Comparison of ENCODE assay signal across 28 cellular contexts in the genomic region with DNA sequence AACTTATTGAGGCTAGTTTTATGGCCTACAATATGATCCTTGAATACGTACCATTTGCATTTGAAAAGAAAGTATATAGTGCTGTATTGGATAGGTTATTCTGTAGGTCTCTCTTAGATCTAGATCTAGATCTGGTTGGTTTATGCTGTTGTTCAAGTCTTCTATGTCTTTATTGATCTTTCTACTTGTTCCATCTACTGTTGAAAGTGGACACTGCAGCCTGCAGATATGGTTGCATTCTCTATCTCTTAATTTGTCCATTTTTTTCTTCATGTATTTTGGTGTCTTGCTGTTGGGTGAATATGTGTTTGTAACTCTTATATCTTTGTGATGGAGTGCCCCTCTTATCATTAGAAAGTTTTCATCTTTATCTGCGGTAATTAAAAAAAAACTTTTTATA.
DNase-seq lines count a peak whose midpoint lies in the region; FAIRE-seq and TF ChIP-seq lines count a peak whose summit lies in the region.
"Had no signal": no experiment of that assay in that cellular context is flagged by ENCODE, and none has a peak within 500 bp of the region (broad histone marks: within the 10 kb centered on the region; RNA-seq: fewer than 3 reads in every experiment).

No MANE protein-coding gene starts in this region.

- in situ Hi-C loops in KBM-7 (cut with MboI; ENCODE audit: low pct_unique_long_range_greater_than_20kb, low sequenced_read_pairs): no loop called here

- CTCF ChIA-PET in endothelial cell of umbilical vein (lab: Charles Lee): interaction anchor here (1.0 kb wide), 1 partner anchor 808 kb away, joined by 6 read pairs; no protein-coding TSS in a partner anchor

- H3K27ac ChIP-seq in 22Rv1 (no peak overlapping the region), endothelial cell of umbilical vein (ENCODE audit: insufficient read depth, low read depth, low read length) (no peak overlapping the region), WERI-Rb-1 (no peak overlapping the region)
- H3K27ac ChIP-seq: dorsolateral prefrontal cortex, psoas muscle, testis, vagina had no signal

- H2AFZ ChIP-seq in endothelial cell of umbilical vein (ENCODE audit: low read depth, low read length): no peak overlapping the region
- H2AFZ ChIP-seq: GM23338 had no signal

- intact Hi-C loops in endothelial cell of umbilical vein (cut with micrococcal nuclease): no loop called here

- no peaks in the 10 kb centered on the region for H3K4me1 ChIP-seq in endothelial cell of umbilical vein (ENCODE audit: control insufficient read depth, extremely low read depth, insufficient read depth, low read length)
- H3K4me1 ChIP-seq: psoas muscle, testis, vagina had no signal

- H3K4me3 ChIP-seq in endothelial cell of umbilical vein (replicated peaks in 1 of 3; ENCODE audit: insufficient read depth in 1 of 3, low read depth in 1 of 3, low read length in 3 of 3) (no peak overlapping the region), WERI-Rb-1 (ENCODE audit: low read depth, low read length) (no peak overlapping the region)
- H3K4me3 ChIP-seq: dorsolateral prefrontal cortex, GM23338, psoas muscle, testis, vagina had no signal

- H3K9ac ChIP-seq in endothelial cell of umbilical vein (replicated peaks; ENCODE audit: extremely low read depth, insufficient read depth, low read length): no peak overlapping the region

- H4K20me1 ChIP-seq in endothelial cell of umbilical vein (replicated peaks; ENCODE audit: control insufficient read depth, extremely low read depth, insufficient read depth, low read length): no peaks in the 10 kb centered on the region

- FAIRE-seq in endothelial cell of umbilical vein (lab: Jason Lieb, UNC): no peak
- FAIRE-seq: GM12891, HepG2, small intestine, TTC549 had no signal

- DNase-seq in GM10266 (ENCODE audit: extremely low spot score) (no peak), OCI-M1 (lab: John Stamatoyannopoulos, UW) (peak; percentile 23), endothelial cell of umbilical vein (ENCODE audit: low read depth, low spot score) (peak; percentile 26), SIG-M5 (lab: John Stamatoyannopoulos, UW) (no peak), H4 (ENCODE audit: low spot score) (no peak), KBM-7 (no peak), WERI-Rb-1 (no peak)
- DNase-seq: activated CD4-positive, alpha-beta T cell treated with anti-CD3 and anti-CD28 coated beads for 48 hours; activated naive CD4-positive, alpha-beta T cell treated with anti-CD3 and anti-CD28 coated beads, Interleukin-2, amount 50 U/mL, for 16 hours; aorta; caudate nucleus; CD4-positive, alpha-beta T cell; DMS153; dorsolateral prefrontal cortex; GDM1; islet precursor cell; psoas muscle; SHP77; small intestine; stimulated activated naive B cell treated with anti-CD40 and anti-IgM and Interleukin-4, amounts not matched to agents 10 μg/mL and 1 μg/mL and 100 μg/mL, for 72 hours; T-helper 1 cell; testis had no signal

- POLR2A ChIA-PET in endothelial cell of umbilical vein (lab: Charles Lee): no interaction called here

- H3K27me3 ChIP-seq in endothelial cell of umbilical vein (ENCODE audit: control insufficient read depth in 2 of 2, insufficient read depth in 2 of 2, low read length in 2 of 2): no peaks in the 10 kb centered on the region
- H3K27me3 ChIP-seq in WERI-Rb-1 (ENCODE audit: insufficient read depth, low read depth, severe bottlenecking): no peaks in the 10 kb centered on the region
- H3K27me3 ChIP-seq: dorsolateral prefrontal cortex, testis, vagina had no signal

- no peak for TF ChIP-seq POLR2A in endothelial cell of umbilical vein (IDR thresholded peaks at IDR 0.05; ENCODE audit: low read depth, low read length)

- H3K79me2 ChIP-seq in endothelial cell of umbilical vein (ENCODE audit: control insufficient read depth, insufficient read depth, low read length): no peaks in the 10 kb centered on the region

- dilution Hi-C loops in endothelial cell of umbilical vein (cut with MboI; ENCODE audit: extremely low pct_ligation_motif_present, low sequenced_read_pairs): no loop called here

- no peaks in the 10 kb centered on the region for H3K9me1 ChIP-seq in endothelial cell of umbilical vein (replicated peaks; ENCODE audit: control insufficient read depth, extremely low read depth, insufficient read depth, low read length)

- H3K36me3 ChIP-seq in endothelial cell of umbilical vein (ENCODE audit: control insufficient read depth in 2 of 2, extremely low read depth in 1 of 2, insufficient read depth in 2 of 2, low read length in 2 of 2) (no peaks in the 10 kb centered on the region), WERI-Rb-1 (no peaks in the 10 kb centered on the region)
- H3K36me3 ChIP-seq: vagina had no signal

- no peaks in the 10 kb centered on the region for H3K9me3 ChIP-seq in endothelial cell of umbilical vein (replicated peaks; ENCODE audit: control insufficient read depth, insufficient read depth, low read length)
- no peaks in the 10 kb centered on the region for H3K9me3 ChIP-seq in WERI-Rb-1 (ENCODE audit: severe bottlenecking)
- H3K9me3 ChIP-seq: psoas muscle, testis, vagina had no signal

- TF ChIP-seq CTCF in 22Rv1 (IDR thresholded peaks at IDR 0.05): peak; percentile 10; the same call in 1 of the 2 replicates
- peak; percentile 32 for TF ChIP-seq CTCF in GM10266 (IDR thresholded peaks at IDR 0.05; ENCODE audit: control insufficient read depth, insufficient read depth, low read depth, missing control alignments)
- peak in 1 of 2 donors; percentile 8 for TF ChIP-seq CTCF in endothelial cell of umbilical vein (IDR thresholded peaks at IDR 0.05; ENCODE audit: extremely low read depth in 1 of 2, insufficient read depth in 1 of 2, low read depth in 1 of 2, low read length in 2 of 2)
- no peak for TF ChIP-seq CTCF in WERI-Rb-1 (IDR thresholded peaks at IDR 0.05; ENCODE audit: low read depth, low read length)

- no TSS peak for BruUV-seq in endothelial cell of umbilical vein (replicated peaks; lab: Mats Ljungman, UMichigan)

- no peak overlapping the region for H3K4me2 ChIP-seq in endothelial cell of umbilical vein (ENCODE audit: insufficient read depth, low read length)
- H3K4me2 ChIP-seq: GM23338 had no signal

TF ChIP-seq in endothelial cell of umbilical vein, 7 proteins besides CTCF, POLR2A, EP300 and RAD21:
- TF ChIP-seq JUN (IDR thresholded peaks at IDR 0.05; ENCODE audit: borderline replicate concordance, insufficient read depth, insufficient read length, low read depth) (no peak), EZH2 (IDR thresholded peaks at IDR 0.05; ENCODE audit: borderline replicate concordance, low read depth, low read length, severe bottlenecking) (no peak)
- TF ChIP-seq, protein P1, sequence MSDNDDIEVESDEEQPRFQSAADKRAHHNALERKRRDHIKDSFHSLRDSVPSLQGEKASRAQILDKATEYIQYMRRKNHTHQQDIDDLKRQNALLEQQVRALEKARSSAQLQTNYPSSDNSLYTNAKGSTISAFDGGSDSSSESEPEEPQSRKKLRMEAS (IDR thresholded peaks at IDR 0.05; ENCODE audit: insufficient read depth, insufficient read length): no peak

Comparison
In these comparisons a context has a peak if more than half of its experiments do, and no peak if none do; other contexts are left out.
1. DNase-seq: peak in OCI-M1 (single experiment) and endothelial cell of umbilical vein (single experiment); none in GM10266 (single experiment), SIG-M5 (single experiment), H4 (single experiment), KBM-7 (single experiment) and WERI-Rb-1 (single experiment).